Comparison of ENCODE assay signal across 16 cellular contexts in the genomic region with DNA sequence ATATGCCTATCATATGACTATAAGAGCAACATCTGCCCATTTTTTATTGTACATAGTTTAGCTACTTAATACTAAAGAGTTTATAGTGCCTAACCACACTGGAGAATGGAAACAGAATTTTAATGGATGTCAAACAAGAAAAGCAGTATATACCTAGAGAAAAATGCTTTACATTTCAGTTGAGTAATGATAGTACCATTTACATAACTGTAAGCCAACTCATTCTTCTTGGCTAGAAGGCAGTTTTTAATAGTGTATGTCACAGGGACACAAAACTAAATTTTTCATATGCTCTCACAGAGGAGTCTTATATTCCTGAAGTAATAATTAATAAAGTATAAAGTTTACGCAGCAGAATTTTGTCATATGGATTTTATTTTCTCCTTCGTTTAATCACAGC.
"Had no signal": no experiment of that assay in that cellular context is flagged by ENCODE, and none has a peak within 500 bp of the region (broad histone marks: within the 10 kb centered on the region; RNA-seq: fewer than 3 reads in every experiment).

No MANE protein-coding gene starts in this region.

- H3K36me3 Mint-ChIP-seq: natural killer cell had no signal

- FAIRE-seq: TTC549 had no signal

- H3K4me3 ChIP-seq: prostate gland, thoracic aorta had no signal

- H3K27me3 Mint-ChIP-seq: activated B cell treated with CpG ODN at 0.5 μM for 24 hours; activated CD4-positive, alpha-beta T cell treated with anti-CD3 and anti-CD28 coated beads, Interleukin-2, amount 10 ng/mL, durations not matched to agents 24 days and 14 days; activated naive CD8-positive, alpha-beta T cell treated with anti-CD3 and anti-CD28 coated beads, Interleukin-2, amount 50 U/mL, for 24 hours; dendritic cell treated with granulocyte-macrophage colony-stimulating factor and Interleukin-4, amounts not matched to agents 40 ng/mL and 50 ng/mL, for 4 days; stimulated activated naive CD8-positive, alpha-beta T cell treated with anti-CD3 and anti-CD28 coated beads, Interleukin-15, amount 100 ng/mL, for 72 hours had no signal

- H3K27ac Mint-ChIP-seq: activated B cell treated with CpG ODN at 0.5 μM for 24 hours; activated CD4-positive, alpha-beta T cell treated with anti-CD3 and anti-CD28 coated beads, Interleukin-2, amount 10 ng/mL, durations not matched to agents 24 days and 14 days; activated naive CD8-positive, alpha-beta T cell treated with anti-CD3 and anti-CD28 coated beads, Interleukin-2, amount 50 U/mL, for 24 hours; dendritic cell treated with granulocyte-macrophage colony-stimulating factor and Interleukin-4, amounts not matched to agents 40 ng/mL and 50 ng/mL, for 4 days; natural killer cell; stimulated activated naive CD8-positive, alpha-beta T cell treated with anti-CD3 and anti-CD28 coated beads, Interleukin-15, amount 100 ng/mL, for 72 hours had no signal

- H3K36me3 ChIP-seq: prostate gland, thoracic aorta had no signal

- H3K9me3 Mint-ChIP-seq: activated CD4-positive, alpha-beta T cell treated with anti-CD3 and anti-CD28 coated beads, Interleukin-2, amount 10 ng/mL, durations not matched to agents 24 days and 14 days; activated naive CD8-positive, alpha-beta T cell treated with anti-CD3 and anti-CD28 coated beads, Interleukin-2, amount 50 U/mL, for 24 hours; dendritic cell treated with granulocyte-macrophage colony-stimulating factor and Interleukin-4, amounts not matched to agents 40 ng/mL and 50 ng/mL, for 4 days had no signal

- H3K4me1 Mint-ChIP-seq: activated B cell treated with CpG ODN at 0.5 μM for 24 hours; activated CD4-positive, alpha-beta T cell treated with anti-CD3 and anti-CD28 coated beads, Interleukin-2, amount 10 ng/mL, durations not matched to agents 24 days and 14 days; activated naive CD8-positive, alpha-beta T cell treated with anti-CD3 and anti-CD28 coated beads, Interleukin-2, amount 50 U/mL, for 24 hours; natural killer cell; stimulated activated naive CD8-positive, alpha-beta T cell treated with anti-CD3 and anti-CD28 coated beads, Interleukin-15, amount 100 ng/mL, for 72 hours had no signal

- H3K27ac ChIP-seq: prostate gland had no signal

- H3K4me3 Mint-ChIP-seq: activated B cell treated with CpG ODN at 0.5 μM for 24 hours; activated CD4-positive, alpha-beta T cell treated with anti-CD3 and anti-CD28 coated beads, Interleukin-2, amount 10 ng/mL, durations not matched to agents 24 days and 14 days; activated naive CD8-positive, alpha-beta T cell treated with anti-CD3 and anti-CD28 coated beads, Interleukin-2, amount 50 U/mL, for 24 hours; dendritic cell treated with granulocyte-macrophage colony-stimulating factor and Interleukin-4, amounts not matched to agents 40 ng/mL and 50 ng/mL, for 4 days; natural killer cell; stimulated activated naive CD8-positive, alpha-beta T cell treated with anti-CD3 and anti-CD28 coated beads, Interleukin-15, amount 100 ng/mL, for 72 hours had no signal

- DNase-seq: activated B cell treated with CpG ODN at 0.5 μM for 24 hours; activated CD4-positive, alpha-beta T cell treated with anti-CD3 and anti-CD28 coated beads, Interleukin-2, amount 10 ng/mL, durations not matched to agents 24 days and 14 days; activated naive CD4-positive, alpha-beta T cell treated with Interleukin-2 at 50 U/mL for 16 hours; activated naive CD8-positive, alpha-beta T cell treated with anti-CD3 and anti-CD28 coated beads, Interleukin-2, amount 50 U/mL, for 24 hours; central memory CD4-positive, alpha-beta T cell; left cardiac atrium; mammary epithelial cell; natural killer cell; nucleus accumbens; stimulated activated CD4-positive, alpha-beta T cell treated with anti-CD3 and anti-CD28 coated beads, Interleukin-4, amount 100 ng/mL, for 24 hours; stimulated activated naive CD8-positive, alpha-beta T cell treated with anti-CD3 and anti-CD28 coated beads, Interleukin-15, amount 100 ng/mL, for 72 hours; T-helper 2 cell had no signal
